In the genomic region with DNA sequence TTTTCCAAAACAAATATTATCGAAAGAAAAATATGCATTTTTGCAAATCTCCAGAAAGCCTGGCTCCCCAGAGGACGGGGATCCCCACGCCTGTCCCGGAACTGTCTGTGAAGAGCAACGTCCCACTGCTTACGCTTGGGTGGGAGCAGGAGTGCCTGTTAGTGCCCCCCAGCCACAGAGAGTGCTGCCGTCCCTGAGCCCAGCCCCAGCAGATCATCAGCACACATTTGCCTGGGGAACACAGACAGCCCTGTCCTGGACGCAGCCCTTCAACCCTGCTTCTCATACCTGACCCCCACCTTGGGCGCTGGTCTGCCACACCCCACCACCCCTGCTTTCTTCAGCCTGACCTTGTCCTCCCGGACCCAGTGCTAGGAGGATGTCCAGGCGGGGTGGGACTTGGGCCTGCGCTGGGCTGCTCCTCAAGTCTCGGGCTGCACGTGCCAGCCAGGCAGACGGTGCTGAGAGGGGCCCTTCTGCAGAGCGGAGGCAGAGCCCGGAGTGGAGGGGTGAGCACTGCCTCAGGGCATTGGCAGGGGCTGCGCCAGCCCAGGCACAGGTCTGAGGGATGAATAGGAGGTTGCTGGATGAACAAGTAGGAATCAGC, we compare ENCODE assay signal across 13 cellular contexts.
DNase-seq lines count a peak whose midpoint lies in the region; ATAC-seq and TF ChIP-seq lines count a peak whose summit lies in the region.
"Had no signal": no experiment of that assay in that cellular context is flagged by ENCODE, and none has a peak within 500 bp of the region (broad histone marks: within the 10 kb centered on the region; RNA-seq: fewer than 3 reads in every experiment).

No MANE protein-coding gene starts in this region.

- intact Hi-C loops in natural killer cell (cut with micrococcal nuclease): no loop called here

- no peak overlapping the region for H3K4me3 Mint-ChIP-seq in natural killer cell
- H3K4me3 Mint-ChIP-seq: stimulated activated memory B cell treated with anti-CD40 and anti-IgM and Interleukin-4, amounts not matched to agents 10 μg/mL and 1 μg/mL and 100 μg/mL, for 72 hours had no signal

- ATAC-seq in natural killer cell (no peak), HG02852 (IDR thresholded peaks at IDR 0.05; ENCODE audit: unreplicated experiment) (no peak)
- ATAC-seq: stimulated activated memory B cell treated with anti-CD40 and anti-IgM and Interleukin-4, amounts not matched to agents 10 μg/mL and 1 μg/mL and 100 μg/mL, for 72 hours had no signal

- peak; percentile 0 for DNase-seq in stimulated activated CD4-positive, alpha-beta T cell treated with anti-CD3 and anti-CD28 coated beads, Interleukin-15, amount 100 ng/mL, for 24 hours
- no peak for DNase-seq in stimulated activated CD4-positive, alpha-beta T cell treated with anti-CD3 and anti-CD28 coated beads, Interleukin-2, amount 100 ng/mL, for 48 hours
- DNase-seq in ecto neural progenitor cell (ENCODE audit: low spot score) (peak; percentile 45), natural killer cell (peak; percentile 8), ureter (ENCODE audit: low spot score) (peak; percentile 35), SK-N-DZ (ENCODE audit: low spot score) (no peak), CD1c-positive myeloid dendritic cell (ENCODE audit: extremely low spot score) (no peak)
- DNase-seq: amniotic stem cell, cortex of kidney, mesendoderm, NCI-H1048 had no signal

- no peaks in the 10 kb centered on the region for H3K27me3 Mint-ChIP-seq in natural killer cell (ENCODE audit: low read depth in 2 of 2)
- H3K27me3 Mint-ChIP-seq: stimulated activated memory B cell treated with anti-CD40 and anti-IgM and Interleukin-4, amounts not matched to agents 10 μg/mL and 1 μg/mL and 100 μg/mL, for 72 hours had no signal

- H3K36me3 Mint-ChIP-seq in natural killer cell: no peaks in the 10 kb centered on the region
- H3K36me3 Mint-ChIP-seq: stimulated activated memory B cell treated with anti-CD40 and anti-IgM and Interleukin-4, amounts not matched to agents 10 μg/mL and 1 μg/mL and 100 μg/mL, for 72 hours had no signal

- H3K27ac Mint-ChIP-seq in natural killer cell: no peak overlapping the region
- H3K27ac Mint-ChIP-seq: stimulated activated memory B cell treated with anti-CD40 and anti-IgM and Interleukin-4, amounts not matched to agents 10 μg/mL and 1 μg/mL and 100 μg/mL, for 72 hours had no signal

- no peak for TF ChIP-seq CTCF in natural killer cell (IDR thresholded peaks at IDR 0.05)

- no peaks in the 10 kb centered on the region for H3K4me1 Mint-ChIP-seq in natural killer cell
- H3K4me1 Mint-ChIP-seq: stimulated activated memory B cell treated with anti-CD40 and anti-IgM and Interleukin-4, amounts not matched to agents 10 μg/mL and 1 μg/mL and 100 μg/mL, for 72 hours had no signal

- no peaks in the 10 kb centered on the region for H3K9me3 Mint-ChIP-seq in natural killer cell
- H3K9me3 Mint-ChIP-seq: stimulated activated memory B cell treated with anti-CD40 and anti-IgM and Interleukin-4, amounts not matched to agents 10 μg/mL and 1 μg/mL and 100 μg/mL, for 72 hours had no signal

Comparison
In these comparisons a context has a peak if more than half of its experiments do, and no peak if none do; other contexts are left out.
1. DNase-seq: peak in stimulated activated CD4-positive, alpha-beta T cell treated with anti-CD3 and anti-CD28 coated beads, Interleukin-15, amount 100 ng/mL, for 24 hours (single experiment), ecto neural progenitor cell (single experiment), natural killer cell (single experiment) and ureter (single experiment); none in stimulated activated CD4-positive, alpha-beta T cell treated with anti-CD3 and anti-CD28 coated beads, Interleukin-2, amount 100 ng/mL, for 48 hours (0 of 2), SK-N-DZ (single experiment) and CD1c-positive myeloid dendritic cell (single experiment).